8 cellular contexts compared by ENCODE assay signal in genomic region chr18:49041677-49042570, GRCh38.
DNase-seq lines count a peak whose midpoint lies in the region; ATAC-seq, FAIRE-seq and TF ChIP-seq lines count a peak whose summit lies in the region.

No MANE protein-coding gene starts in this region.

- H3K4me1 ChIP-seq in OCI-LY7 (ENCODE audit: insufficient read depth, low read length, poor library complexity, severe bottlenecking) (peaks cover 38% of the 10 kb centered on the region), keratinocyte (ENCODE audit: control insufficient read depth, extremely low read depth, insufficient read depth, low read length) (no peaks in the 10 kb centered on the region), testis (peaks cover 5% of the 10 kb centered on the region)

- dilution Hi-C loops in keratinocyte (cut with MboI; ENCODE audit: extremely low pct_ligation_motif_present, low sequenced_read_pairs), result no loop called here

- no peak overlapping the region for H2AFZ ChIP-seq in OCI-LY7 (ENCODE audit: low read length)
- H2AFZ ChIP-seq in keratinocyte (ENCODE audit: control insufficient read depth, low read length), result no peak overlapping the region

- no peak for ATAC-seq in GM21576 (IDR thresholded peaks at IDR 0.05; ENCODE audit: unreplicated experiment)

- TF ChIP-seq POLR2A in testis (IDR thresholded peaks at IDR 0.05), result no peak

- H4K20me1 ChIP-seq in OCI-LY7 (ENCODE audit: insufficient read depth, low read length), result no peaks in the 10 kb centered on the region
- H4K20me1 ChIP-seq in keratinocyte (ENCODE audit: control insufficient read depth, extremely low read depth, insufficient read depth, low read length), result no peaks in the 10 kb centered on the region

- H3K27ac ChIP-seq in OCI-LY7 (ENCODE audit: low read depth, low read length, poor library complexity, severe bottlenecking) (peak overlapping the region; percentile 44), keratinocyte (ENCODE audit: control insufficient read depth, insufficient read depth, low read length) (no peak overlapping the region), testis (no peak overlapping the region)

- POLR2A ChIA-PET in GM10248 (lab: Yijun Ruan, JAX) (no interaction called here), OCI-LY7 (lab: Charles Lee) (no interaction called here)

- H3K9me3 ChIP-seq in OCI-LY7 (ENCODE audit: low read length), result peaks cover 20% of the 10 kb centered on the region; the same call in 1 of the 2 replicates
- no peaks in the 10 kb centered on the region for H3K9me3 ChIP-seq in keratinocyte (ENCODE audit: control insufficient read depth, low read depth, low read length)
- no peaks in the 10 kb centered on the region for H3K9me3 ChIP-seq in testis

- in situ Hi-C loops in astrocyte of the spinal cord (cut with HindIII; ENCODE audit: low sequenced_read_pairs), result no loop called here

- H3K36me3 ChIP-seq in OCI-LY7 (ENCODE audit: insufficient read depth, low read length), result peaks cover 50% of the 10 kb centered on the region
- peaks cover 0 to 10% of the 10 kb centered on the region in 2 experiments for H3K36me3 ChIP-seq in keratinocyte (ENCODE audit: control insufficient read depth in 2 of 2, extremely low read depth in 1 of 2, insufficient read depth in 2 of 2, low read length in 2 of 2)
- H3K36me3 ChIP-seq in testis (ENCODE audit: low read depth, missing control alignments), result no peaks in the 10 kb centered on the region

- CTCF ChIA-PET in GM10248 (lab: Yijun Ruan, JAX) (interaction anchor here (1.0 to 3.8 kb wide), 16 partner anchors 9 to 330 kb away, joined by 3 to 29 read pairs (median 6); no protein-coding TSS in a partner anchor), OCI-LY7 (lab: Charles Lee; ENCODE audit: unreplicated experiment) (interaction anchor here (0.6 to 1.2 kb wide), 2 partner anchors 19 to 781 kb away, joined by 3 read pairs; no protein-coding TSS in a partner anchor)

- FAIRE-seq in keratinocyte (lab: Jason Lieb, UNC), result peak; percentile 73

- H3K4me3 ChIP-seq in OCI-LY7 (ENCODE audit: low read depth, low read length, poor library complexity, severe bottlenecking) (no peak overlapping the region), astrocyte of the spinal cord (ENCODE audit: low read depth, low read length) (no peak overlapping the region), keratinocyte (ENCODE audit: control insufficient read depth in 2 of 3, extremely low read depth in 1 of 3, insufficient read depth in 2 of 3, low read depth in 1 of 3, low read length in 3 of 3) (no peak overlapping the region), testis (no peak overlapping the region)

- TF ChIP-seq CTCF in GM10248 (IDR thresholded peaks at IDR 0.05; ENCODE audit: control extremely low read depth, extremely low read depth, low read depth, missing control alignments) (peak; percentile 39), OCI-LY7 (conservative IDR thresholded peaks at IDR 0.05; ENCODE audit: low read length) (peak; percentile 75), astrocyte of the spinal cord (IDR thresholded peaks at IDR 0.05; ENCODE audit: low read depth, low read length) (peak; percentile 68), keratinocyte (optimal IDR thresholded peaks at IDR 0.05 in 1 of 3, IDR thresholded peaks at IDR 0.05 in 1 of 3, conservative IDR thresholded peaks at IDR 0.05 in 1 of 3; ENCODE audit: extremely low read depth in 1 of 3, insufficient read depth in 2 of 3, low read length in 3 of 3) (peak; percentile 59 to 78 (median 69)), testis (IDR thresholded peaks at IDR 0.05) (peak in 2 of 3 experiments; percentile 28 to 39)

- H3K9me1 ChIP-seq in keratinocyte (ENCODE audit: control insufficient read depth, extremely low read depth, insufficient read depth, low read length), result no peaks in the 10 kb centered on the region

- H3K79me2 ChIP-seq in OCI-LY7 (ENCODE audit: insufficient read depth, low read depth, low read length) (no peaks in the 10 kb centered on the region), keratinocyte (ENCODE audit: control insufficient read depth, insufficient read depth, low read length) (no peaks in the 10 kb centered on the region)

- H3K9ac ChIP-seq in keratinocyte (ENCODE audit: control insufficient read depth, extremely low read depth, insufficient read depth, low read length), result no peak overlapping the region

- H3K4me2 ChIP-seq in OCI-LY7 (ENCODE audit: low read length) (no peak overlapping the region), keratinocyte (ENCODE audit: control insufficient read depth, extremely low read depth, insufficient read depth, low read depth, low read length) (no peak overlapping the region)

- no peaks in the 10 kb centered on the region for H3K27me3 ChIP-seq in keratinocyte (ENCODE audit: control insufficient read depth, extremely low read depth, insufficient read depth, low read length)
- no peaks in the 10 kb centered on the region for H3K27me3 ChIP-seq in testis

- H3K9me2 ChIP-seq in OCI-LY7 (ENCODE audit: insufficient read depth, low read length), result no peaks in the 10 kb centered on the region

- BruUV-seq in OCI-LY7 (replicated peaks; lab: Mats Ljungman, UMichigan), result no TSS peak

- DNase-seq in AG08395 (ENCODE audit: low spot score) (peak; percentile 51), GM10248 (ENCODE audit: extremely low spot score) (no peak), OCI-LY7 (ENCODE audit: low spot score) (peak; percentile 68), astrocyte of the spinal cord (ENCODE audit: low read depth, low spot score) (peak; percentile 58), keratinocyte (ENCODE audit: low read depth, low spot score) (no peak), testis (peak; percentile 54), NCI-H128 (lab: John Stamatoyannopoulos, UW; ENCODE audit: unreplicated experiment) (no peak)

- 70 to 84% methylated on average over 5 to 10 of the region's 10 CpGs for WGBS in testis, 2 donors

- intact Hi-C loops in OCI-LY7 (cut with micrococcal nuclease; ENCODE audit: unreplicated experiment) (no loop called here), testis (cut with DNase I; ENCODE audit: low total_unique reads) (no loop called here)

Comparison
In these comparisons a context has a peak if more than half of its experiments do, and no peak if none do; other contexts are left out.
1. DNase-seq: peak in AG08395 (single experiment), OCI-LY7 (single experiment), astrocyte of the spinal cord (single experiment) and testis (single experiment); none in GM10248 (single experiment), keratinocyte (single experiment) and NCI-H128 (single experiment).
2. Peak in every context shown above with its lines, with median percentiles within 50 percentile points of each other: CTCF ChIP-seq.